In the genomic region with DNA sequence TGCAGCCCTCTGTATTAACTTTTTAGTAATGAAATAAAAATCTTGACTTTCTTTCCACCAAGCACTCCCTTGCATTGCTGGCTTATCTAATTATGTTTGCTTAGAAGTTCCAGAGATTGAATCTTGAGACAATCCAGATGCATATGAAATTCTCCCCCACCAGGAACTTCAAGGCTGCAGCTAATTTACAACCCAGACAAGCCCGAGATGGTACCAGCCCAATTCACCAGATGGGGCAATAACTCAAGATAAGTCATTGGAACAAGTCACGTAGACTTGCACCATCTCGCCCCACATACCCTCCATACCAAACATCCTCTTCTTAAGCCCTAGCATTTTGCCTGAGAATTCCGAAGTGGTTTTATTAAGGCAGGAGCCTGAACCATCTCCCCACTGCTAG, we compare ENCODE assay signal across 1 cellular context.
TF ChIP-seq lines count a peak whose summit lies in the region.

No MANE protein-coding gene starts in this region.

TF ChIP-seq in SK-N-SH, 30 proteins besides CTCF, POLR2A, EP300 and RAD21:
- TF ChIP-seq GABPA (IDR thresholded peaks at IDR 0.05; ENCODE audit: low read depth) (no peak), TAF1 (IDR thresholded peaks at IDR 0.05; ENCODE audit: borderline replicate concordance, low read depth, low read length) (no peak), TEAD4 (IDR thresholded peaks at IDR 0.05; ENCODE audit: borderline replicate concordance, insufficient read depth) (no peak)
- TF ChIP-seq, protein P1, sequence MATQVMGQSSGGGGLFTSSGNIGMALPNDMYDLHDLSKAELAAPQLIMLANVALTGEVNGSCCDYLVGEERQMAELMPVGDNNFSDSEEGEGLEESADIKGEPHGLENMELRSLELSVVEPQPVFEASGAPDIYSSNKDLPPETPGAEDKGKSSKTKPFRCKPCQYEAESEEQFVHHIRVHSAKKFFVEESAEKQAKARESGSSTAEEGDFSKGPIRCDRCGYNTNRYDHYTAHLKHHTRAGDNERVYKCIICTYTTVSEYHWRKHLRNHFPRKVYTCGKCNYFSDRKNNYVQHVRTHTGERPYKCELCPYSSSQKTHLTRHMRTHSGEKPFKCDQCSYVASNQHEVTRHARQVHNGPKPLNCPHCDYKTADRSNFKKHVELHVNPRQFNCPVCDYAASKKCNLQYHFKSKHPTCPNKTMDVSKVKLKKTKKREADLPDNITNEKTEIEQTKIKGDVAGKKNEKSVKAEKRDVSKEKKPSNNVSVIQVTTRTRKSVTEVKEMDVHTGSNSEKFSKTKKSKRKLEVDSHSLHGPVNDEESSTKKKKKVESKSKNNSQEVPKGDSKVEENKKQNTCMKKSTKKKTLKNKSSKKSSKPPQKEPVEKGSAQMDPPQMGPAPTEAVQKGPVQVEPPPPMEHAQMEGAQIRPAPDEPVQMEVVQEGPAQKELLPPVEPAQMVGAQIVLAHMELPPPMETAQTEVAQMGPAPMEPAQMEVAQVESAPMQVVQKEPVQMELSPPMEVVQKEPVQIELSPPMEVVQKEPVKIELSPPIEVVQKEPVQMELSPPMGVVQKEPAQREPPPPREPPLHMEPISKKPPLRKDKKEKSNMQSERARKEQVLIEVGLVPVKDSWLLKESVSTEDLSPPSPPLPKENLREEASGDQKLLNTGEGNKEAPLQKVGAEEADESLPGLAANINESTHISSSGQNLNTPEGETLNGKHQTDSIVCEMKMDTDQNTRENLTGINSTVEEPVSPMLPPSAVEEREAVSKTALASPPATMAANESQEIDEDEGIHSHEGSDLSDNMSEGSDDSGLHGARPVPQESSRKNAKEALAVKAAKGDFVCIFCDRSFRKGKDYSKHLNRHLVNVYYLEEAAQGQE (IDR thresholded peaks at IDR 0.05; ENCODE audit: low read depth, low read length), result no peak
- TF ChIP-seq, protein P2, sequence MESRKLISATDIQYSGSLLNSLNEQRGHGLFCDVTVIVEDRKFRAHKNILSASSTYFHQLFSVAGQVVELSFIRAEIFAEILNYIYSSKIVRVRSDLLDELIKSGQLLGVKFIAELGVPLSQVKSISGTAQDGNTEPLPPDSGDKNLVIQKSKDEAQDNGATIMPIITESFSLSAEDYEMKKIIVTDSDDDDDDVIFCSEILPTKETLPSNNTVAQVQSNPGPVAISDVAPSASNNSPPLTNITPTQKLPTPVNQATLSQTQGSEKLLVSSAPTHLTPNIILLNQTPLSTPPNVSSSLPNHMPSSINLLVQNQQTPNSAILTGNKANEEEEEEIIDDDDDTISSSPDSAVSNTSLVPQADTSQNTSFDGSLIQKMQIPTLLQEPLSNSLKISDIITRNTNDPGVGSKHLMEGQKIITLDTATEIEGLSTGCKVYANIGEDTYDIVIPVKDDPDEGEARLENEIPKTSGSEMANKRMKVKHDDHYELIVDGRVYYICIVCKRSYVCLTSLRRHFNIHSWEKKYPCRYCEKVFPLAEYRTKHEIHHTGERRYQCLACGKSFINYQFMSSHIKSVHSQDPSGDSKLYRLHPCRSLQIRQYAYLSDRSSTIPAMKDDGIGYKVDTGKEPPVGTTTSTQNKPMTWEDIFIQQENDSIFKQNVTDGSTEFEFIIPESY (IDR thresholded peaks at IDR 0.05; ENCODE audit: borderline replicate concordance, low read depth), result no peak
- TF ChIP-seq, protein P3, sequence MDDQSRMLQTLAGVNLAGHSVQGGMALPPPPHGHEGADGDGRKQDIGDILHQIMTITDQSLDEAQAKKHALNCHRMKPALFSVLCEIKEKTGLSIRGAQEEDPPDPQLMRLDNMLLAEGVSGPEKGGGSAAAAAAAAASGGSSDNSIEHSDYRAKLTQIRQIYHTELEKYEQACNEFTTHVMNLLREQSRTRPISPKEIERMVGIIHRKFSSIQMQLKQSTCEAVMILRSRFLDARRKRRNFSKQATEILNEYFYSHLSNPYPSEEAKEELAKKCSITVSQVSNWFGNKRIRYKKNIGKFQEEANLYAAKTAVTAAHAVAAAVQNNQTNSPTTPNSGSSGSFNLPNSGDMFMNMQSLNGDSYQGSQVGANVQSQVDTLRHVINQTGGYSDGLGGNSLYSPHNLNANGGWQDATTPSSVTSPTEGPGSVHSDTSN (IDR thresholded peaks at IDR 0.05), result no peak
